Comparison of ENCODE assay signal across 31 cellular contexts in the genomic region with DNA sequence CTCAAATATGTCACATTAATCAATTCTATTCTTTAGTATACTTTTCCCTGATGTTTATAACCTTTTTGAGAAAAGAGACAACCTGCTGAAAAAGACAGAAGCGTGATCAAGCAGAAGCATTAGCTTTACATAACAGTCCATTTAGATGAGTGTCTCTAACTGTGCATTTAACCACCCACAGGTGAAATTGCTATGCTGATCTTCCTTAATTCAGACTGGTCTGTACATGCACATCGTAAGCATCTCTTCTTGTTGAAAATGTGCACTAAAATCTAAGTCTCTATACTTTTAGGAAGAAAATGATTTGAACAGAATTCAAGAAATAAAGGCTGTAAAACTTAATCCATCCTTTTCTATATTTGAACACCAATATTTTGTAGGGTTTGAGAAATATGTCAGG.
"Had no signal": no experiment of that assay in that cellular context is flagged by ENCODE, and none has a peak within 500 bp of the region (broad histone marks: within the 10 kb centered on the region; RNA-seq: fewer than 3 reads in every experiment).

No MANE protein-coding gene starts in this region.

- H2AFZ ChIP-seq: neural progenitor cell had no signal

- H3K27ac ChIP-seq: neural progenitor cell, neutrophil, pancreas, prostate gland, right lobe of liver, sigmoid colon, spleen, suprapubic skin, testis, tibial artery, transverse colon, upper lobe of right lung, uterus had no signal

- H3K36me3 Mint-ChIP-seq: natural killer cell; neural progenitor cell; stimulated activated memory B cell treated with anti-CD40 and anti-IgM and Interleukin-4, amounts not matched to agents 10 μg/mL and 1 μg/mL and 100 μg/mL, for 72 hours had no signal

- H3K4me2 ChIP-seq: neural progenitor cell had no signal

- H3K9me3 ChIP-seq: neutrophil, pancreas, prostate gland, right lobe of liver, sigmoid colon, spleen, suprapubic skin, testis, tibial artery, transverse colon, upper lobe of right lung, uterus had no signal

- H3K4me1 Mint-ChIP-seq: neural progenitor cell; stimulated activated memory B cell treated with anti-CD40 and anti-IgM and Interleukin-4, amounts not matched to agents 10 μg/mL and 1 μg/mL and 100 μg/mL, for 72 hours; stimulated activated naive CD8-positive, alpha-beta T cell treated with anti-CD3 and anti-CD28 coated beads, Interleukin-15, amount 100 ng/mL, for 72 hours had no signal

- H3K27ac Mint-ChIP-seq: naive thymus-derived CD4-positive, alpha-beta T cell; natural killer cell; nephron; neural progenitor cell; stimulated activated memory B cell treated with anti-CD40 and anti-IgM and Interleukin-4, amounts not matched to agents 10 μg/mL and 1 μg/mL and 100 μg/mL, for 72 hours; stimulated activated naive CD8-positive, alpha-beta T cell treated with anti-CD3 and anti-CD28 coated beads, Interleukin-15, amount 100 ng/mL, for 72 hours; type B pancreatic cell had no signal

- H3K36me3 ChIP-seq: neural progenitor cell, neutrophil, pancreas, prostate gland, right lobe of liver, sigmoid colon, spleen, suprapubic skin, tibial artery, transverse colon, upper lobe of right lung, uterus had no signal

- DNase-seq: naive thymus-derived CD4-positive, alpha-beta T cell; natural killer cell; nucleus accumbens; pancreas; retina; right cardiac atrium; right lobe of liver; sigmoid colon; small intestine; spleen; stimulated activated CD4-positive, alpha-beta T cell treated with anti-CD3 and anti-CD28 coated beads, Interleukin-12 subunit alpha, Interleukin-12 subunit beta, amount 100 ng/mL, for 4 hours; stimulated activated CD4-positive, alpha-beta T cell treated with anti-CD3 and anti-CD28 coated beads, Interleukin-1b, Interleukin-23, amount 100 ng/mL, for 48 hours; stimulated activated CD4-positive, alpha-beta T cell treated with anti-CD3 and anti-CD28 coated beads, Interleukin-4, amount 100 ng/mL, for 1 hour; stimulated activated CD4-positive, alpha-beta T cell treated with anti-CD3 and anti-CD28 coated beads, Interleukin-4, amount 100 ng/mL, for 4 hours; stimulated activated CD8-positive, alpha-beta memory T cell treated with anti-CD3 and anti-CD28 coated beads, Interleukin-4, amount 100 ng/mL, for 48 hours; stimulated activated naive CD4-positive, alpha-beta T cell; stimulated activated naive CD8-positive, alpha-beta T cell treated with anti-CD3 and anti-CD28 coated beads, Interleukin-15, amount 100 ng/mL, for 72 hours; stimulated activated naive CD8-positive, alpha-beta T cell treated with anti-CD3 and anti-CD28 coated beads, Interleukin-15, Interleukin-2, amounts not matched to agents 100 U/mL and 50 U/mL, for 24 hours; substantia nigra; testis; tibial artery; transverse colon; upper lobe of right lung; uterus had no signal

- H3K4me3 Mint-ChIP-seq: naive thymus-derived CD4-positive, alpha-beta T cell; natural killer cell; nephron; neural progenitor cell; stimulated activated memory B cell treated with anti-CD40 and anti-IgM and Interleukin-4, amounts not matched to agents 10 μg/mL and 1 μg/mL and 100 μg/mL, for 72 hours; stimulated activated naive CD8-positive, alpha-beta T cell treated with anti-CD3 and anti-CD28 coated beads, Interleukin-15, amount 100 ng/mL, for 72 hours; type B pancreatic cell had no signal

- H3K27me3 Mint-ChIP-seq: naive thymus-derived CD4-positive, alpha-beta T cell; stimulated activated memory B cell treated with anti-CD40 and anti-IgM and Interleukin-4, amounts not matched to agents 10 μg/mL and 1 μg/mL and 100 μg/mL, for 72 hours; stimulated activated naive CD8-positive, alpha-beta T cell treated with anti-CD3 and anti-CD28 coated beads, Interleukin-15, amount 100 ng/mL, for 72 hours; type B pancreatic cell had no signal

- H3K4me3 ChIP-seq: neural progenitor cell, pancreas, prostate gland, right lobe of liver, sigmoid colon, spleen, suprapubic skin, testis, tibial artery, transverse colon, upper lobe of right lung, uterus had no signal

- H3K9me3 Mint-ChIP-seq: natural killer cell, nephron, neural progenitor cell had no signal

- H3K4me1 ChIP-seq: neural progenitor cell, pancreas, prostate gland, right lobe of liver, sigmoid colon, spleen, suprapubic skin, testis, tibial artery, transverse colon, upper lobe of right lung, uterus had no signal

- H3K27me3 ChIP-seq: neural progenitor cell, neutrophil, pancreas, right lobe of liver, sigmoid colon, spleen, suprapubic skin, testis, tibial artery, transverse colon, upper lobe of right lung, uterus had no signal

- H3K9ac ChIP-seq: neural progenitor cell had no signal
